8 cellular contexts compared by ENCODE assay signal in genomic region chr11:3947084-3947483, GRCh38.
DNase-seq lines count a peak whose midpoint lies in the region; ATAC-seq, FAIRE-seq and TF ChIP-seq lines count a peak whose summit lies in the region.

No MANE protein-coding gene starts in this region.

- H3K27ac ChIP-seq in KMS-11 (peak overlapping the region; percentile 69), HepG2 (ENCODE audit: extremely low read length, insufficient read depth, low read length) (no peak overlapping the region), thyroid gland (peak overlapping the region; percentile 88 to 90 (median 90))

- BruUV-seq in HepG2 (replicated peaks; lab: Mats Ljungman, UMichigan) = no TSS peak

- H3K9ac ChIP-seq in KMS-11 = no peak overlapping the region
- H3K9ac ChIP-seq in HepG2 (ENCODE audit: insufficient read depth, low read depth, low read length) = no peak overlapping the region

- FAIRE-seq in HepG2 (lab: Jason Lieb, UNC) = no peak

- H3K4me2 ChIP-seq in KMS-11 = peak overlapping the region; percentile 62
- no peak overlapping the region for H3K4me2 ChIP-seq in HepG2 (ENCODE audit: low read depth, low read length)

- peak; percentile 61 for DNase-seq in GDM1 (lab: John Stamatoyannopoulos, UW)
- peak; percentile 66 for DNase-seq in activated effector memory CD4-positive, alpha-beta T cell treated with anti-CD3 and anti-CD28 coated beads, Interleukin-2, amount 50 U/mL, for 16 hours
- no peak for DNase-seq in HepG2 (ENCODE audit: low spot score)
- DNase-seq in thyroid gland = peak; percentile 44 to 45
- DNase-seq in NCI-H526 treated with DMSO at 0.1 percent for 48 hours (lab: John Stamatoyannopoulos, UW) = no peak
- no peak for DNase-seq in GM13976 (ENCODE audit: low spot score)

- no peak for TF ChIP-seq RAD21 in HepG2 (CRISPR knock-in tag; IDR thresholded peaks at IDR 0.05)

- H3K4me1 ChIP-seq in KMS-11 (ENCODE audit: low read depth, poor library complexity, severe bottlenecking) = peaks cover 85% of the 10 kb centered on the region
- peaks cover 69% of the 10 kb centered on the region for H3K4me1 ChIP-seq in HepG2 (ENCODE audit: insufficient read depth, low read length)
- peaks cover 82 to 88% of the 10 kb centered on the region in 2 donors for H3K4me1 ChIP-seq in thyroid gland

- no peaks in the 10 kb centered on the region for H3K9me3 ChIP-seq in HepG2 (ENCODE audit: low read length)
- no peaks in the 10 kb centered on the region for H3K9me3 ChIP-seq in thyroid gland

- 0 out of 2 replicates have a peak overlapping the region, but pooled peaks have one; percentile 3 for H2AFZ ChIP-seq in KMS-11 (ENCODE audit: low read depth)
- no peak overlapping the region for H2AFZ ChIP-seq in HepG2 (ENCODE audit: low read length)

- H4K20me1 ChIP-seq in KMS-11 (ENCODE audit: insufficient read depth) (no peaks in the 10 kb centered on the region), HepG2 (ENCODE audit: insufficient read depth, low read length) (no peaks in the 10 kb centered on the region)

- H3K36me3 ChIP-seq in KMS-11 (ENCODE audit: insufficient read depth) (no peaks in the 10 kb centered on the region), HepG2 (replicated peaks in 1 of 2; ENCODE audit: control insufficient read depth in 1 of 2, insufficient read depth in 2 of 2, low read length in 2 of 2) (peaks cover 1 to 8% of the 10 kb centered on the region in 2 experiments; a peak in 3 of 5 replicates), thyroid gland (no peaks in the 10 kb centered on the region)

- H3K79me2 ChIP-seq in KMS-11 (ENCODE audit: insufficient read depth, low read depth) (no peaks in the 10 kb centered on the region; the same call in 1 of the 2 replicates), HepG2 (ENCODE audit: insufficient read depth, low read length) (peaks cover 5% of the 10 kb centered on the region)

- H3K27me3 ChIP-seq in KMS-11 (ENCODE audit: insufficient read depth, low read depth) (no peaks in the 10 kb centered on the region), HepG2 (ENCODE audit: control insufficient read depth in 1 of 2, insufficient read depth in 2 of 2, low read length in 2 of 2) (no peaks in the 10 kb centered on the region), thyroid gland (no peaks in the 10 kb centered on the region)

- TF ChIP-seq POLR2A in HepG2 (IDR thresholded peaks at IDR 0.05; ENCODE audit: insufficient read depth in 1 of 2, low read depth in 2 of 2, low read length in 2 of 2) = no peak
- no peak for TF ChIP-seq POLR2A in thyroid gland (IDR thresholded peaks at IDR 0.05)

- peak; percentile 77 for ATAC-seq in GM21390 (IDR thresholded peaks at IDR 0.05; ENCODE audit: unreplicated experiment)
- ATAC-seq in HepG2 = no peak

- CTCF ChIA-PET in HepG2 (lab: Yijun Ruan, JAX; ENCODE audit: low intra/inter-chr PET ratio, low total read pairs) = no interaction called here

- intact Hi-C loops in HepG2 (cut with micrococcal nuclease; ENCODE audit: unreplicated experiment) (no loop called here), thyroid gland (cut with DNase I) (loop anchor here (5.0 kb wide), 1 partner anchor 90 kb away; the partner anchor contains the start of gene STIM1)

- no peak for TF ChIP-seq EP300 in HepG2 (IDR thresholded peaks at IDR 0.05; ENCODE audit: low read depth in 2 of 2, low read length in 2 of 2)
- TF ChIP-seq EP300 in HepG2 (CRISPR knock-in tag; IDR thresholded peaks at IDR 0.05; ENCODE audit: borderline replicate concordance) = no peak

- WGBS in HepG2 (ENCODE audit: low lambda C conversion rate) = 81% methylated on average over 1 of the region's 1 CpG
- WGBS in thyroid gland, 2 donors = 46 to 58% methylated on average over 1 of the region's 1 CpG

- POLR2A ChIA-PET in HepG2 (lab: Yijun Ruan, JAX) = no interaction called here

- no peak overlapping the region for H3K4me3 ChIP-seq in KMS-11 (IDR thresholded peaks at IDR 0.05; ENCODE audit: insufficient read depth, low read depth, low read length)
- no peak overlapping the region for H3K4me3 ChIP-seq in HepG2 (replicated peaks in 1 of 3; ENCODE audit: insufficient read depth in 1 of 3, low read depth in 2 of 3, low read length in 3 of 3)
- H3K4me3 ChIP-seq in thyroid gland (replicated peaks in 1 of 3) = no peak overlapping the region

- no peak for TF ChIP-seq CTCF in KMS-11 (conservative IDR thresholded peaks at IDR 0.05; ENCODE audit: low read depth, low read length)
- TF ChIP-seq CTCF in HepG2 (CRISPR knock-in tag; IDR thresholded peaks at IDR 0.05) = no peak
- no peak for TF ChIP-seq CTCF in thyroid gland (IDR thresholded peaks at IDR 0.05)
- no peak for TF ChIP-seq CTCF in GM13976 (IDR thresholded peaks at IDR 0.05; ENCODE audit: borderline replicate concordance, control extremely low read depth, extremely low read depth, insufficient read depth, missing control alignments)

- in situ Hi-C loops in HepG2 (cut with HindIII; ENCODE audit: extremely low pct_ligation_motif_present, low pct_unique_long_range_greater_than_20kb) (no loop called here), GM13976 (cut with MboI; ENCODE audit: low sequenced_read_pairs, unreplicated experiment) (no loop called here)

TF ChIP-seq in HepG2, 621 proteins besides CTCF, POLR2A, EP300 and RAD21:
- TF ChIP-seq SRSF1 (optimal IDR thresholded peaks at IDR 0.05; ENCODE audit: low read depth, low read length) (no peak), SAP130 (CRISPR knock-in tag; IDR thresholded peaks at IDR 0.05; ENCODE audit: low read depth) (0 out of 2 replicates have a peak, but pooled peaks have one; percentile 13)

Comparison
In these comparisons a context has a peak if more than half of its experiments do, and no peak if none do; other contexts are left out.
1. DNase-seq: peak in GDM1 (single experiment), activated effector memory CD4-positive, alpha-beta T cell treated with anti-CD3 and anti-CD28 coated beads, Interleukin-2, amount 50 U/mL, for 16 hours (single experiment) and thyroid gland (2 of 2); none in HepG2 (single experiment), NCI-H526 treated with DMSO at 0.1 percent for 48 hours (single experiment) and GM13976 (single experiment).